8 cellular contexts compared by ENCODE assay signal in genomic region chr19:41265376-41266153, GRCh38. TPM values are rescaled to one million over a fixed set of nuclear protein-coding genes. Genes with fewer than 3 reads are reported as not detected.
A peak's percentile ranks its signal among the peaks of the same experiment; 100 is the strongest.
DNase-seq lines count a peak whose midpoint lies in the region; ATAC-seq, FAIRE-seq and TF ChIP-seq lines count a peak whose summit lies in the region.

No MANE protein-coding gene starts in this region.

- DNase-seq in NB4 (ENCODE audit: low read depth) (peak; percentile 12), GM12878 (ENCODE audit: low read depth, low spot score) (no peak), left lobe of liver (ENCODE audit: low spot score) (peak; percentile 47), NCI-H2171 (lab: John Stamatoyannopoulos, UW) (no peak), iPS-NIHi7 (ENCODE audit: extremely low spot score) (no peak)

- H3K27me3 ChIP-seq in GM12878 (replicated peaks in 1 of 2; ENCODE audit: control insufficient read depth in 2 of 2, insufficient read depth in 2 of 2, low read length in 1 of 2): no peaks in the 10 kb centered on the region

- H3K36me3 ChIP-seq in ES-I3 (ENCODE audit: insufficient read depth, low read length) (peaks cover 36% of the 10 kb centered on the region), GM12878 (ENCODE audit: control insufficient read depth in 2 of 2, insufficient read depth in 2 of 2, low read length in 1 of 2) (peaks cover 5 to 12% of the 10 kb centered on the region in 2 experiments)

- H3K4me1 ChIP-seq in ES-I3 (ENCODE audit: insufficient read depth, low read length) (peaks cover 8% of the 10 kb centered on the region), GM12878 (ENCODE audit: control insufficient read depth, insufficient read depth, low read length) (no peaks in the 10 kb centered on the region)

- H3K27ac ChIP-seq in GM12878 (ENCODE audit: control insufficient read depth, insufficient read depth) (peak overlapping the region; percentile 100), temporal lobe (ENCODE audit: low read depth, low read length) (peak overlapping the region; percentile 31)

- ATAC-seq in GM12878 (no peak), left lobe of liver (no peak), GM21723 (IDR thresholded peaks at IDR 0.05; ENCODE audit: unreplicated experiment) (no peak)

- H3K9ac ChIP-seq in ES-I3 (ENCODE audit: low read depth, low read length) (peak overlapping the region; percentile 85), GM12878 (ENCODE audit: control insufficient read depth, insufficient read depth, low read length) (peak overlapping the region; percentile 100)

- H3K4me3 ChIP-seq in NB4 (ENCODE audit: low read depth, low read length): peak overlapping the region; percentile 79
- peak overlapping the region; percentile 95 for H3K4me3 ChIP-seq in GM12878

- intact Hi-C loops in GM12878 (cut with micrococcal nuclease; ENCODE audit: unreplicated experiment): no loop called here

- H4K20me1 ChIP-seq in GM12878 (ENCODE audit: control insufficient read depth, insufficient read depth): no peaks in the 10 kb centered on the region

- no peak overlapping the region for H2AFZ ChIP-seq in GM12878 (ENCODE audit: control insufficient read depth, low read depth, low read length)

- BruUV-seq in GM12878 (replicated peaks; lab: Mats Ljungman, UMichigan): TSS peak; percentile 6

- TF ChIP-seq RAD21 in GM12878 (IDR thresholded peaks at IDR 0.05; ENCODE audit: insufficient read depth, low read depth, low read length): no peak

- in situ Hi-C loops in GM12878 (cut with MboI): no loop called here

- RAD21 ChIA-PET in GM12878 (lab: Charles Lee; ENCODE audit: unreplicated experiment): interaction anchor here (0.6 to 5.3 kb wide), 5 partner anchors 32 to 99 kb away, joined by 3 to 42 read pairs (median 18); partner anchors contain the start of genes B9D2 and CCDC97

- FAIRE-seq in GM12878 (lab: Jason Lieb, UNC): no peak

- TF ChIP-seq POLR2A in NB4 (IDR thresholded peaks at IDR 0.05; ENCODE audit: extremely low read depth, insufficient read length) (no peak), GM12878 (IDR thresholded peaks at IDR 0.05; ENCODE audit: low read depth, low read length) (no peak)

- 1% methylated on average over 17 of the region's 17 CpGs for WGBS in GM12878 (ENCODE audit: insufficient coverage, insufficient replicate concordance, low lambda C conversion rate, missing lambda C conversion rate)

- POLR2A ChIA-PET in GM12878 (lab: Charles Lee): interaction anchor here (0.5 to 2.8 kb wide), 6 partner anchors 12 to 487 kb away, joined by 3 to 13 read pairs (median 4); partner anchors contain the start of gene RAB4B

- no peak for TF ChIP-seq EP300 in GM12878 (IDR thresholded peaks at IDR 0.05; ENCODE audit: borderline replicate concordance in 1 of 2, control insufficient read depth in 1 of 2, low read depth in 2 of 2, low read length in 2 of 2)

- SMC1A ChIA-PET in GM12878 (lab: Charles Lee; ENCODE audit: uncharacterized antibody, unreplicated experiment): interaction anchor here (0.7 to 5.5 kb wide), 8 partner anchors 12 to 99 kb away, joined by 3 to 34 read pairs (median 5); partner anchors contain the start of gene B9D2

- TF ChIP-seq CTCF in NB4 (IDR thresholded peaks at IDR 0.05; ENCODE audit: low read depth, low read length) (no peak), GM12878 (IDR thresholded peaks at IDR 0.05 in 2 of 3, conservative IDR thresholded peaks at IDR 0.05 in 1 of 3; ENCODE audit: control insufficient read depth in 2 of 3, extremely low read depth in 1 of 3, insufficient read depth in 1 of 3, low read depth in 3 of 3, low read length in 3 of 3) (no peak)

- CTCF ChIA-PET in GM12878 (lab: Yijun Ruan, JAX): interaction anchor here (1.0 to 5.7 kb wide), 4 partner anchors 32 to 98 kb away, joined by 3 to 84 read pairs (median 10); partner anchors contain the start of genes B9D2 and CCDC97

- no peaks in the 10 kb centered on the region; the same call in 1 of the 2 replicates for H3K9me3 ChIP-seq in ES-I3 (ENCODE audit: control insufficient read depth, insufficient read depth, low read length)
- H3K9me3 ChIP-seq in GM12878 (replicated peaks; ENCODE audit: control insufficient read depth, insufficient read depth, low read length): no peaks in the 10 kb centered on the region

- peak overlapping the region; percentile 82 for H3K4me2 ChIP-seq in GM12878 (ENCODE audit: control insufficient read depth, insufficient read depth)

- peaks cover 55% of the 10 kb centered on the region for H3K79me2 ChIP-seq in GM12878 (ENCODE audit: control insufficient read depth, insufficient read depth, low read length)

TF ChIP-seq in GM12878, 131 proteins besides CTCF, POLR2A, EP300 and RAD21 (continues in another document):
- TF ChIP-seq POLR2AphosphoS5 (IDR thresholded peaks at IDR 0.05; ENCODE audit: low read length) (0 out of 2 replicates have a peak, but pooled peaks have one; percentile 10), CBFB (IDR thresholded peaks at IDR 0.05; ENCODE audit: low read depth) (no peak), TAF1 (IDR thresholded peaks at IDR 0.05; ENCODE audit: borderline replicate concordance, low read depth, low read length) (0 out of 2 replicates have a peak, but pooled peaks have one; percentile 35), CHD1 (IDR thresholded peaks at IDR 0.05; ENCODE audit: low read depth, low read length) (0 out of 2 replicates have a peak, but pooled peaks have one; percentile 29), PML (IDR thresholded peaks at IDR 0.05; ENCODE audit: low read length) (0 out of 2 replicates have a peak, but pooled peaks have one; percentile 3), TCF3 (IDR thresholded peaks at IDR 0.05; ENCODE audit: borderline replicate concordance, insufficient read depth, low read depth, low read length) (no peak)

RNA-seq across cellular contexts. Expression of gene HNRNPUL1, which starts 1.4 kb away (rescaled TPM):
- 152 and 164 TPM in 2 replicates for total RNA-seq in GM12878 (2013; cell fraction: nucleolus; rRNA removed)
- total RNA-seq in GM12878 (2014; rRNA removed): 96.3 and 101 TPM in 2 replicates
- total RNA-seq in GM12878 (2014; rRNA removed; fragmentation: Illumina TruSeq; extraction: Trizol): 88.8 and 100 TPM in 2 replicates
- total RNA-seq in GM12878 (2021): 276 TPM in 2 replicates
- 52.2 TPM for polyA plus RNA-seq in GM12878 (2011; ENCODE audit: low read depth)
- polyA plus RNA-seq in GM12878 (2011; rRNA removed): 37.7 and 61.7 TPM in 2 replicates
- 46.3 and 65.1 TPM in 2 replicates for polyA plus RNA-seq in GM12878 (2011; cell fraction: cytosol; rRNA removed)
- polyA plus RNA-seq in GM12878 (2011; cell fraction: nucleus; rRNA removed): 49.1 and 66.4 TPM in 2 replicates
- polyA plus RNA-seq in GM12878 (2012): 120 and 147 TPM in 2 replicates
- polyA plus RNA-seq in GM12878 (2014; fragmentation: Illumina TruSeq; extraction: Trizol): 149 and 175 TPM in 2 replicates
- polyA plus RNA-seq in GM12878 (2014; fragmentation: Nextera tagmentation; extraction: Ambion mirVana): 10 to 100 TPM; 11.1 to 26.3 TPM
- polyA plus RNA-seq in GM12878 (2014; rRNA removed): 132 and 168 TPM in 2 replicates
- 100 to 1,000 TPM; 178 to 185 TPM for polyA plus RNA-seq in GM12878 (2016; fragmentation: Nextera tagmentation; extraction: Ambion mirVana)
- 58.4 and 63.7 TPM in 2 replicates for polyA minus RNA-seq in GM12878 (2011; rRNA and poly(A)+ RNA removed)
- 38.7 and 41.0 TPM in 2 replicates for polyA minus RNA-seq in GM12878 (2011; cell fraction: cytosol; rRNA and poly(A)+ RNA removed)
- 36.3 and 72.3 TPM in 2 replicates for polyA minus RNA-seq in GM12878 (2011; cell fraction: nucleus; rRNA and poly(A)+ RNA removed)
- total RNA-seq in left lobe of liver: 62.4 TPM
- total RNA-seq in temporal lobe: 101 TPM

RNA-seq across cellular contexts. Expression of gene CCDC97, which starts 44.4 kb away (rescaled TPM):
- total RNA-seq in GM12878 (2013; cell fraction: nucleolus; rRNA removed): 17.5 and 19.3 TPM in 2 replicates
- 14.4 and 18.3 TPM in 2 replicates for total RNA-seq in GM12878 (2014; rRNA removed)
- 7.0 and 8.8 TPM in 2 replicates for total RNA-seq in GM12878 (2014; rRNA removed; fragmentation: Illumina TruSeq; extraction: Trizol)
- total RNA-seq in GM12878 (2021): 32.9 and 34.1 TPM in 2 replicates
- 8.9 TPM for polyA plus RNA-seq in GM12878 (2011; ENCODE audit: low read depth)
- polyA plus RNA-seq in GM12878 (2011; rRNA removed): 4.3 and 9.2 TPM in 2 replicates
- 11.4 and 12.1 TPM in 2 replicates for polyA plus RNA-seq in GM12878 (2011; cell fraction: cytosol; rRNA removed)
- 9.0 and 12.7 TPM in 2 replicates for polyA plus RNA-seq in GM12878 (2011; cell fraction: nucleus; rRNA removed)
- 17.3 and 22.2 TPM in 2 replicates for polyA plus RNA-seq in GM12878 (2012)
- polyA plus RNA-seq in GM12878 (2014; fragmentation: Illumina TruSeq; extraction: Trizol): 11.0 and 19.4 TPM in 2 replicates
- polyA plus RNA-seq in GM12878 (2014; fragmentation: Nextera tagmentation; extraction: Ambion mirVana): 1 to 10 TPM; 1.8 to 2.4 TPM
- polyA plus RNA-seq in GM12878 (2014; rRNA removed): 24.4 and 28.1 TPM in 2 replicates
- polyA plus RNA-seq in GM12878 (2016; fragmentation: Nextera tagmentation; extraction: Ambion mirVana): 10 to 100 TPM; 27.3 to 29.5 TPM
- polyA minus RNA-seq in GM12878 (2011; rRNA and poly(A)+ RNA removed): 6.9 and 14.5 TPM in 2 replicates
- 6.1 and 8.8 TPM in 2 replicates for polyA minus RNA-seq in GM12878 (2011; cell fraction: cytosol; rRNA and poly(A)+ RNA removed)
- polyA minus RNA-seq in GM12878 (2011; cell fraction: nucleus; rRNA and poly(A)+ RNA removed): 5.0 and 12.9 TPM in 2 replicates
- 9.0 TPM for total RNA-seq in left lobe of liver
- 6.4 TPM for total RNA-seq in temporal lobe

RNA-seq across cellular contexts. Expression of gene AXL, which starts 46.5 kb away (rescaled TPM):
- total RNA-seq in GM12878 (2013; cell fraction: nucleolus; rRNA removed): not detected in 2 replicates
- total RNA-seq in GM12878 (2014; rRNA removed) (under 0.01 TPM in 2 replicates), GM12878 (2014; rRNA removed; fragmentation: Illumina TruSeq; extraction: Trizol) (not detected in 2 replicates), GM12878 (2021) (0.16 and 0.26 TPM in 2 replicates), left lobe of liver (10.1 TPM), temporal lobe (7.1 TPM)
- 0.05 TPM for polyA plus RNA-seq in GM12878 (2011; ENCODE audit: low read depth)
- polyA plus RNA-seq in GM12878 (2011; rRNA removed) (0.03 and 0.10 TPM in 2 replicates), GM12878 (2014; fragmentation: Illumina TruSeq; extraction: Trizol) (0.08 TPM in 1 of 2 replicates, not detected in the other), GM12878 (2014; fragmentation: Nextera tagmentation; extraction: Ambion mirVana) (under 1 TPM in 1 of 2 experiments, not detected in 1; 0.05 TPM), GM12878 (2014; rRNA removed) (not detected in 2 replicates), GM12878 (2016; fragmentation: Nextera tagmentation; extraction: Ambion mirVana) (under 1 TPM; 0.05 to 0.33 TPM)
- polyA plus RNA-seq in GM12878 (2011; cell fraction: cytosol; rRNA removed): 0.06 and 0.30 TPM in 2 replicates
- polyA plus RNA-seq in GM12878 (2011; cell fraction: nucleus; rRNA removed): 0.04 TPM in 1 of 2 replicates, not detected in the other
- polyA plus RNA-seq in GM12878 (2012): 0.05 and 0.08 TPM in 2 replicates
- 0.15 and 0.37 TPM in 2 replicates for polyA minus RNA-seq in GM12878 (2011; rRNA and poly(A)+ RNA removed)
- 0.62 TPM in 1 of 2 replicates, not detected in the other for polyA minus RNA-seq in GM12878 (2011; cell fraction: cytosol; rRNA and poly(A)+ RNA removed)
- polyA minus RNA-seq in GM12878 (2011; cell fraction: nucleus; rRNA and poly(A)+ RNA removed): 0.12 and 0.29 TPM in 2 replicates

Comparison
In these comparisons a context has a peak if more than half of its experiments do, and no peak if none do; other contexts are left out.
1. DNase-seq: peak in NB4 (single experiment) and left lobe of liver (single experiment); none in GM12878 (single experiment), NCI-H2171 (single experiment) and iPS-NIHi7 (single experiment).